Comparison of ENCODE assay signal across 8 cellular contexts in genomic region chr20:49318430-49319203, GRCh38. TPM values are rescaled to one million over a fixed set of nuclear protein-coding genes. Genes with fewer than 3 reads are reported as not detected.
A peak's percentile ranks its signal among the peaks of the same experiment; 100 is the strongest.
DNase-seq lines count a peak whose midpoint lies in the region; ATAC-seq and TF ChIP-seq lines count a peak whose summit lies in the region.

No MANE protein-coding gene starts in this region.

- peak overlapping the region; percentile 26 to 67 (median 45) for H3K4me3 ChIP-seq in breast epithelium
- H3K4me3 ChIP-seq in mesodermal cell (ENCODE audit: extremely low read depth, insufficient read depth, low read length, poor library complexity, severe bottlenecking): peak overlapping the region; percentile 28
- H3K4me3 ChIP-seq in vagina: peak overlapping the region; percentile 13 to 42

- POLR2A ChIA-PET in MCF 10A (lab: Yijun Ruan, JAX): interaction anchor here (0.6 to 1.0 kb wide), 2 partner anchors 37 to 109 kb away, joined by 3 to 4 read pairs; no protein-coding TSS in a partner anchor

- H3K4me1 Mint-ChIP-seq in MCF 10A (ENCODE audit: insufficient read depth, unreplicated experiment): no peaks in the 10 kb centered on the region
- peaks cover 10% of the 10 kb centered on the region for H3K4me1 Mint-ChIP-seq in central memory CD8-positive, alpha-beta T cell

- H3K27ac ChIP-seq in breast epithelium: no peak overlapping the region
- no peak overlapping the region for H3K27ac ChIP-seq in mesodermal cell (ENCODE audit: low read depth, low read length, severe bottlenecking)
- H3K27ac ChIP-seq in vagina: no peak overlapping the region

- no peaks in the 10 kb centered on the region for H3K36me3 ChIP-seq in breast epithelium
- H3K36me3 ChIP-seq in mesodermal cell (ENCODE audit: control insufficient read depth, insufficient read depth, low read length): no peaks in the 10 kb centered on the region
- H3K36me3 ChIP-seq in vagina: no peaks in the 10 kb centered on the region

- H3K4me1 ChIP-seq in breast epithelium (peaks cover 0 to 7% of the 10 kb centered on the region in 2 donors), mesodermal cell (ENCODE audit: control insufficient read depth, insufficient read depth, low read length, poor library complexity, severe bottlenecking) (peaks cover 5% of the 10 kb centered on the region), vagina (peaks cover 15% of the 10 kb centered on the region)

- H3K9me3 Mint-ChIP-seq in MCF 10A (ENCODE audit: unreplicated experiment): no peaks in the 10 kb centered on the region
- H3K9me3 Mint-ChIP-seq in central memory CD8-positive, alpha-beta T cell: no peaks in the 10 kb centered on the region

- no TSS peak for BruUV-seq in MCF 10A (replicated peaks; lab: Mats Ljungman, UMichigan)

- DNase-seq in breast epithelium (ENCODE audit: low spot score in 2 of 2): no peak
- no peak for DNase-seq in MCF 10A (ENCODE audit: unreplicated experiment)
- no peak for DNase-seq in central memory CD8-positive, alpha-beta T cell (ENCODE audit: low spot score in 2 of 2)
- no peak for DNase-seq in vagina (ENCODE audit: extremely low spot score in 2 of 2)
- DNase-seq in SHP77 (lab: John Stamatoyannopoulos, UW): no peak
- DNase-seq in amniotic stem cell (lab: John Stamatoyannopoulos, UW): no peak

- H3K36me3 Mint-ChIP-seq in MCF 10A (ENCODE audit: insufficient read depth, unreplicated experiment): no peaks in the 10 kb centered on the region
- no peaks in the 10 kb centered on the region for H3K36me3 Mint-ChIP-seq in central memory CD8-positive, alpha-beta T cell (ENCODE audit: insufficient read depth)

- TF ChIP-seq POLR2A in breast epithelium (IDR thresholded peaks at IDR 0.05) (no peak), vagina (IDR thresholded peaks at IDR 0.05) (no peak)

- peaks cover 2 to 28% of the 10 kb centered on the region in 2 donors for H3K27me3 ChIP-seq in breast epithelium
- H3K27me3 ChIP-seq in vagina: peaks cover 4% of the 10 kb centered on the region

- TF ChIP-seq CTCF in breast epithelium (IDR thresholded peaks at IDR 0.05): no peak
- no peak for TF ChIP-seq CTCF in MCF 10A (IDR thresholded peaks at IDR 0.05; ENCODE audit: unreplicated experiment)
- no peak for TF ChIP-seq CTCF in vagina (IDR thresholded peaks at IDR 0.05)

- H3K9me3 ChIP-seq in breast epithelium (no peaks in the 10 kb centered on the region), mesodermal cell (ENCODE audit: control insufficient read depth, low read length) (peaks cover 4% of the 10 kb centered on the region), vagina (no peaks in the 10 kb centered on the region)

- CTCF ChIA-PET in MCF 10A (lab: Yijun Ruan, JAX): interaction anchor here (0.7 to 1.7 kb wide), 3 partner anchors 18 to 528 kb away, joined by 3 to 4 read pairs (median 4); no protein-coding TSS in a partner anchor

- H3K27ac Mint-ChIP-seq in MCF 10A (ENCODE audit: low read depth, unreplicated experiment): no peak overlapping the region
- peak overlapping the region; percentile 25 for H3K27ac Mint-ChIP-seq in central memory CD8-positive, alpha-beta T cell (ENCODE audit: low read depth)

- 2% methylated on average over 42 to 50 of the region's 70 CpGs for WGBS in mesodermal cell (ENCODE audit: insufficient coverage in 2 of 2), 2 experiments

- H3K4me3 Mint-ChIP-seq in MCF 10A (ENCODE audit: unreplicated experiment): no peak overlapping the region
- peak overlapping the region; percentile 70 for H3K4me3 Mint-ChIP-seq in central memory CD8-positive, alpha-beta T cell

- peaks cover 40% of the 10 kb centered on the region for H3K27me3 Mint-ChIP-seq in MCF 10A (ENCODE audit: insufficient read depth, unreplicated experiment)
- peaks cover 60% of the 10 kb centered on the region for H3K27me3 Mint-ChIP-seq in central memory CD8-positive, alpha-beta T cell

- intact Hi-C loops in breast epithelium (cut with DNase I; ENCODE audit: low total_unique reads) (no loop called here), MCF 10A (cut with micrococcal nuclease) (no loop called here), vagina (cut with DNase I) (no loop called here)

- ATAC-seq in central memory CD8-positive, alpha-beta T cell (replicated peaks; ENCODE audit: extremely low read depth, poor library complexity, severe bottlenecking): no peak
- ATAC-seq in GM19324 (IDR thresholded peaks at IDR 0.05; ENCODE audit: low FRiP score, unreplicated experiment): no peak

RNA-seq across cellular contexts. Expression of gene ZNFX1, which starts 40.8 kb away (rescaled TPM):
- total RNA-seq in breast epithelium: 10 to 100 TPM; 36.3 to 42.1 (median 36.7) TPM
- total RNA-seq in MCF 10A (2022): 24.3 and 26.8 TPM in 2 replicates
- 8.4 TPM for polyA plus RNA-seq in mesodermal cell (2013, experiment 1 of 2)
- 7.6 TPM for polyA plus RNA-seq in mesodermal cell (2013, experiment 2 of 2)
- 27.5 TPM for total RNA-seq in vagina
